ENCODE assay signal across 21 cellular contexts in the genomic region with DNA sequence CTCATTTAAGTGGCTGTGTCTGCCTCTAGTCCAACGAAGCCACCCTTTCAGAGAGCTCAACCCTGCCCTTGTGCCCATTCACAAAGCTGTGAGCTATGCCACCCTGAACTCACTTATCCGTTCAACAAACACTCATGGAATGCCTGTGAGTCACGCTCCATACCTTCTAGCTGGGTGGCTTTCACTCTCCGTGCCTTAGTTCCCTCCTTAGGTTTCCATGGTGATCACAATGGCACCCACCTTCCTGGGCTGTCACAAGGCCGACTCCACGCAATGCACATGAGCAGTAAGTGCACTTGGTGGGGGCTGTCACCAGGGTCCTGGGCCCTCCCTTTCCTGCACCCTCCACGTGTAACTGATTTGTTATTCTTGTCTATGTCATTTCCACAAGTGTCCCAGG. TPM values are rescaled to one million over a fixed set of nuclear protein-coding genes. Genes with fewer than 3 reads are reported as not detected.
DNase-seq lines count a peak whose midpoint lies in the region; ATAC-seq, FAIRE-seq and TF ChIP-seq lines count a peak whose summit lies in the region.
"Had no signal": no experiment of that assay in that cellular context is flagged by ENCODE, and none has a peak within 500 bp of the region (broad histone marks: within the 10 kb centered on the region; RNA-seq: fewer than 3 reads in every experiment).

No MANE protein-coding gene starts in this region.

- intact Hi-C loops in cardiac septum (cut with DNase I), result no loop called here
- intact Hi-C loops in right cardiac atrium (cut with DNase I), result no loop called here

- no peak for ATAC-seq in right cardiac atrium
- no peak for ATAC-seq in GM18498 (IDR thresholded peaks at IDR 0.05; ENCODE audit: unreplicated experiment)
- no peak for ATAC-seq in GM19455 (IDR thresholded peaks at IDR 0.05; ENCODE audit: unreplicated experiment)
- ATAC-seq: activated CD8-positive, alpha-beta memory T cell treated with anti-CD3 and anti-CD28 coated beads, Interleukin-2, amount 10 ng/mL, durations not matched to agents 7 days and 5 days; activated T-helper 17 cell treated with anti-CD3 and anti-CD28 coated beads, Interleukin-2, amount 50 U/mL, for 72 hours; GM12878 had no signal

- no peaks in the 10 kb centered on the region for H3K4me1 ChIP-seq in right cardiac atrium (ENCODE audit: control insufficient read depth, insufficient read depth, low read length)

- CTCF ChIA-PET in RWPE1 (lab: Yijun Ruan, JAX), result no interaction called here

- no peaks in the 10 kb centered on the region for H3K9me3 ChIP-seq in right cardiac atrium (ENCODE audit: control insufficient read depth, low read length)

- peak; percentile 63 for DNase-seq in cardiac septum (ENCODE audit: low spot score)
- DNase-seq in right cardiac atrium, result no peak
- peak; percentile 8 for DNase-seq in RWPE1 (ENCODE audit: low spot score)
- DNase-seq in kidney tubule cell (ENCODE audit: low spot score), result peak; percentile 46
- peak; percentile 75 for DNase-seq in urothelium cell line (ENCODE audit: low spot score)
- DNase-seq in NCI-H187 treated with DMSO at 0.1 percent for 48 hours (lab: John Stamatoyannopoulos, UW), result no peak
- DNase-seq: activated CD8-positive, alpha-beta memory T cell treated with anti-CD3 and anti-CD28 coated beads, Interleukin-2, amount 10 ng/mL, durations not matched to agents 7 days and 5 days; brain microvascular endothelial cell; dermis blood vessel endothelial cell; NCI-H1092; stimulated activated CD4-positive, alpha-beta T cell treated with anti-CD3 and anti-CD28 coated beads, Interleukin-15, amount 100 ng/mL, for 24 hours; substantia nigra had no signal

- no peak overlapping the region for H3K4me3 ChIP-seq in right cardiac atrium (ENCODE audit: low read length)
- H3K4me3 ChIP-seq: GM12878, lung had no signal

- POLR2A ChIA-PET in RWPE1 (lab: Yijun Ruan, JAX; ENCODE audit: low non-redundant PET), result no interaction called here

- no peaks in the 10 kb centered on the region for H3K27me3 ChIP-seq in right cardiac atrium (ENCODE audit: control insufficient read depth, insufficient read depth)
- H3K27me3 ChIP-seq: brain microvascular endothelial cell had no signal

- H3K27ac ChIP-seq in right cardiac atrium (ENCODE audit: low read length), result no peak overlapping the region
- H3K27ac ChIP-seq in RWPE1, result no peak overlapping the region
- H3K27ac ChIP-seq: brain microvascular endothelial cell, C4-2B had no signal

- FAIRE-seq in urothelium cell line (lab: Jason Lieb, UNC), result no peak
- FAIRE-seq: GM12878, GM19239, keratinocyte had no signal

- no peak for TF ChIP-seq CTCF in RWPE1 (conservative IDR thresholded peaks at IDR 0.05; ENCODE audit: low read depth)

- 74% methylated on average over 7 of the region's 7 CpGs for WGBS in right cardiac atrium

RNA-seq across cellular contexts. Expression of a gene that starts 37.2 kb away (rescaled TPM):
- 5.5 TPM for total RNA-seq in cardiac septum
- total RNA-seq in right cardiac atrium, result 1 to 10 TPM; 2.3 to 7.2 (median 4.7) TPM
- polyA plus RNA-seq in right cardiac atrium, result 2.8 TPM
- total RNA-seq: activated CD8-positive, alpha-beta memory T cell treated with anti-CD3 and anti-CD28 coated beads, Interleukin-2, amount 10 ng/mL, durations not matched to agents 7 days and 5 days; activated T-helper 17 cell treated with anti-CD3 and anti-CD28 coated beads, Interleukin-2, amount 50 U/mL, for 72 hours; fibroblast of villous mesenchyme had no signal

Comparison
In these comparisons a context has a peak if more than half of its experiments do, and no peak if none do; other contexts are left out.
1. DNase-seq: peak in cardiac septum (single experiment), RWPE1 (single experiment), kidney tubule cell (single experiment) and urothelium cell line (single experiment); none in right cardiac atrium (0 of 3) and NCI-H187 treated with DMSO at 0.1 percent for 48 hours (single experiment).